Comparison of ENCODE assay signal across 1 cellular context in genomic region chr12:112126916-112127315, GRCh38.
TF ChIP-seq lines count a peak whose summit lies in the region.

No MANE protein-coding gene starts in this region.

TF ChIP-seq in IMR-90, 13 proteins besides CTCF, POLR2A, EP300 and RAD21 (continued from another document):
- no peak for TF ChIP-seq USF2 (IDR thresholded peaks at IDR 0.05; ENCODE audit: low read depth, low read length)
- no peak for TF ChIP-seq CHD1 (IDR thresholded peaks at IDR 0.05; ENCODE audit: low read depth, low read length)
- TF ChIP-seq MXI1 (IDR thresholded peaks at IDR 0.05; ENCODE audit: borderline replicate concordance, low read depth, low read length) = no peak
- TF ChIP-seq BHLHE40 (IDR thresholded peaks at IDR 0.05; ENCODE audit: low read depth, low read length) = no peak
- TF ChIP-seq RFX5 (IDR thresholded peaks at IDR 0.05; ENCODE audit: low read depth, low read length) = no peak
- TF ChIP-seq RCOR1 (IDR thresholded peaks at IDR 0.05; ENCODE audit: insufficient replicate concordance, low read length) = no peak
- no peak for TF ChIP-seq MAFK (IDR thresholded peaks at IDR 0.05; ENCODE audit: low read depth, low read length)
TF ChIP-seq in IMR-90: peak in this region for 0.
